In genomic region chr4:112284662-112285411, GRCh38 we compare ENCODE assay signal across 8 cellular contexts. TPM values are rescaled to one million over a fixed set of nuclear protein-coding genes. Genes with fewer than 3 reads are reported as not detected.
A peak's percentile ranks its signal among the peaks of the same experiment; 100 is the strongest.
DNase-seq lines count a peak whose midpoint lies in the region; ATAC-seq and TF ChIP-seq lines count a peak whose summit lies in the region.

No MANE protein-coding gene starts in this region.

- peak overlapping the region; percentile 95 for H3K9ac ChIP-seq in Loucy (ENCODE audit: low read depth, low read length, poor library complexity, severe bottlenecking)

- ATAC-seq in gastrocnemius medialis = peak; percentile 39 to 52
- ATAC-seq in HG03025 (IDR thresholded peaks at IDR 0.05; ENCODE audit: low FRiP score, unreplicated experiment) = no peak

- TF ChIP-seq POLR2A in gastrocnemius medialis (IDR thresholded peaks at IDR 0.05) = no peak

- peaks cover 73% of the 10 kb centered on the region for H3K4me1 ChIP-seq in Loucy (ENCODE audit: insufficient read depth, low read length, poor library complexity, severe bottlenecking)
- H3K4me1 ChIP-seq in ascending aorta = peaks cover 0 to 5% of the 10 kb centered on the region in 2 donors
- H3K4me1 ChIP-seq in iPS DF 6.9 (ENCODE audit: control insufficient read depth, insufficient read depth, low read length) = no peaks in the 10 kb centered on the region; the same call in 1 of the 2 replicates
- peaks cover 17 to 21% of the 10 kb centered on the region in 2 donors for H3K4me1 ChIP-seq in gastrocnemius medialis

- DNase-seq in GM06990 (ENCODE audit: extremely low read depth, insufficient read length) (no peak), ascending aorta (ENCODE audit: low spot score in 2 of 2) (no peak), iPS DF 6.9 (ENCODE audit: low read depth, low spot score) (no peak), gastrocnemius medialis (no peak), NCI-H2196 treated with DMSO at 0.1 percent for 48 hours (lab: John Stamatoyannopoulos, UW; ENCODE audit: unreplicated experiment) (no peak)
- DNase-seq in activated CD4-positive, alpha-beta T cell treated with anti-CD3 and anti-CD28 coated beads for 48 hours = no peak

- no CpG with 5 or more reads among the region's 15 CpGs for WGBS in iPS DF 6.9 (ENCODE audit: insufficient coverage, insufficient read length)

- H3K27me3 ChIP-seq in GM06990 (replicated peaks; ENCODE audit: control insufficient read depth, insufficient read depth, low read length) (no peaks in the 10 kb centered on the region), Loucy (ENCODE audit: insufficient read depth, low read length, poor library complexity, severe bottlenecking) (no peaks in the 10 kb centered on the region), ascending aorta (no peaks in the 10 kb centered on the region), iPS DF 6.9 (ENCODE audit: control insufficient read depth, insufficient read depth, low read length) (peaks cover 1% of the 10 kb centered on the region; the same call in 1 of the 2 replicates), gastrocnemius medialis (no peaks in the 10 kb centered on the region)

- H3F3A ChIP-seq in Loucy (ENCODE audit: low read depth) = no peaks in the 10 kb centered on the region

- H4K20me1 ChIP-seq in Loucy (ENCODE audit: insufficient read depth, low read length, poor library complexity, severe bottlenecking) = peaks cover 27% of the 10 kb centered on the region

- in situ Hi-C loops in gastrocnemius medialis (cut with MboI; ENCODE audit: low sequenced_read_pairs in 4 of 4) = no loop called here

- TF ChIP-seq CTCF in GM06990 (IDR thresholded peaks at IDR 0.05; ENCODE audit: insufficient read depth, low read length, poor library complexity, severe bottlenecking) = no peak
- no peak for TF ChIP-seq CTCF in Loucy (conservative IDR thresholded peaks at IDR 0.05; ENCODE audit: low read length)
- TF ChIP-seq CTCF in ascending aorta (IDR thresholded peaks at IDR 0.05) = no peak
- no peak for TF ChIP-seq CTCF in gastrocnemius medialis (IDR thresholded peaks at IDR 0.05 in 4 of 5, conservative IDR thresholded peaks at IDR 0.05 in 1 of 5)

- peak overlapping the region; percentile 90 for H3K4me2 ChIP-seq in Loucy (ENCODE audit: low read depth, low read length, poor library complexity, severe bottlenecking)

- no peaks in the 10 kb centered on the region for H3K9me2 ChIP-seq in Loucy (replicated peaks; ENCODE audit: low read depth, low read length)

- intact Hi-C loops in ascending aorta (cut with DNase I) (loop anchor here (1.0 to 5.0 kb wide), 3 partner anchors 37 to 138 kb away; partner anchors contain the start of genes AP1AR and FAM241A), gastrocnemius medialis (cut with DNase I; ENCODE audit: low total_unique reads) (loop anchor here (5.0 kb wide), 2 partner anchors 37 to 53 kb away; partner anchors contain the start of gene AP1AR)

- peaks cover 3% of the 10 kb centered on the region; the same call in 1 of the 2 replicates for H3K9me3 ChIP-seq in Loucy (ENCODE audit: insufficient read depth, low read depth, low read length)
- no peaks in the 10 kb centered on the region for H3K9me3 ChIP-seq in ascending aorta
- no peaks in the 10 kb centered on the region for H3K9me3 ChIP-seq in iPS DF 6.9 (ENCODE audit: control insufficient read depth, insufficient read depth, low read length)
- no peaks in the 10 kb centered on the region for H3K9me3 ChIP-seq in gastrocnemius medialis

- H3K36me3 ChIP-seq in GM06990 (ENCODE audit: control insufficient read depth, insufficient read depth, low read length) = 0 out of 2 replicates have a peak, but pooled peaks cover 2% of the 10 kb centered on the region
- no peaks in the 10 kb centered on the region for H3K36me3 ChIP-seq in Loucy (ENCODE audit: insufficient read depth, low read length)
- no peaks in the 10 kb centered on the region for H3K36me3 ChIP-seq in ascending aorta
- no peaks in the 10 kb centered on the region for H3K36me3 ChIP-seq in iPS DF 6.9 (ENCODE audit: control insufficient read depth, insufficient read depth, low read length)
- no peaks in the 10 kb centered on the region for H3K36me3 ChIP-seq in gastrocnemius medialis

- peak overlapping the region; percentile 92 for H2AFZ ChIP-seq in Loucy (ENCODE audit: low read length)

- H3K79me2 ChIP-seq in Loucy (ENCODE audit: insufficient read depth, low read length) = peaks cover 66% of the 10 kb centered on the region

- H3K4me3 ChIP-seq in GM06990 (replicated peaks; ENCODE audit: low read depth, low read length) (peak overlapping the region; percentile 78), Loucy (ENCODE audit: low read length, poor library complexity, severe bottlenecking) (peak overlapping the region; percentile 93), ascending aorta (peak overlapping the region; percentile 75 to 82), iPS DF 6.9 (ENCODE audit: low read length) (peak overlapping the region; percentile 89; the same call in 1 of the 2 replicates), gastrocnemius medialis (peak overlapping the region; percentile 56 to 89 (median 77))

- H3K27ac ChIP-seq in ascending aorta (peak overlapping the region; percentile 80 to 82), iPS DF 6.9 (ENCODE audit: low read length) (no peak overlapping the region), gastrocnemius medialis (peak overlapping the region; percentile 63 to 79 (median 74))

RNA-seq across cellular contexts. Expression of gene TIFA, which starts 0.9 kb away (rescaled TPM):
- total RNA-seq in ascending aorta (11.3 TPM), gastrocnemius medialis (1 to 10 TPM; 1.5 to 5.1 (median 2.9) TPM)

RNA-seq across cellular contexts. Expression of gene ALPK1, which starts 12.3 kb away (rescaled TPM):
- total RNA-seq in ascending aorta (8.7 TPM), gastrocnemius medialis (10 to 100 TPM in 1 of 4 donors, 1 to 10 TPM in 3; 1.8 to 12.6 (median 3.3) TPM)

RNA-seq across cellular contexts. Expression of gene AP1AR, which starts 53.2 kb away (rescaled TPM):
- total RNA-seq in ascending aorta = 7.0 TPM
- 10 to 100 TPM in 3 of 4 donors, 1 to 10 TPM in 1; 8.9 to 21.5 (median 15.2) TPM for total RNA-seq in gastrocnemius medialis
